13 cellular contexts compared by ENCODE assay signal in the genomic region with DNA sequence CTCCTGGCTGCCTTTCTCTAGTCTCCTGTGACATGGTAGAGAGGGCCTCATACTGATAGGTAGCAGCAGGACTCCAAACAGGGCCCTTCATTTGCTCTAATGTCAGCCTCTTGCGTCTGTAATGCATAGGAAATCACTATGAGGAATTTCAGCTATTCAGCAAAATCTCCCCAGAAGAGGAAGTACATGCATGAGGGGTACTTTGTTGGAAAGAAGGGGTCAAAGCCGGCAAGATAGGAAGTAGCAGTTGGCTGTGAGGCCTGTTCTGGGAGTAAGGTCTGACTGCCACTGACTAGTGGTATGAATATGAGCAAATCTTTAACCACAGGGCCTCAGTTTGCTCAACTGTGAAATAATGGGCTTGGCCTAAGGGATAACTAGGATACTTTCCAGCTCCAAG.
DNase-seq lines count a peak whose midpoint lies in the region; ATAC-seq, FAIRE-seq and TF ChIP-seq lines count a peak whose summit lies in the region.
"Had no signal": no experiment of that assay in that cellular context is flagged by ENCODE, and none has a peak within 500 bp of the region (broad histone marks: within the 10 kb centered on the region; RNA-seq: fewer than 3 reads in every experiment).

No MANE protein-coding gene starts in this region.

- no peak for DNase-seq in GM19239 (ENCODE audit: insufficient read length, low spot score)
- no peak for DNase-seq in K562 (ENCODE audit: extremely low read depth in 1 of 4, low spot score in 3 of 4)
- DNase-seq in activated CD8-positive, alpha-beta memory T cell treated with anti-CD3 and anti-CD28 coated beads, Interleukin-2, amount 50 U/mL, for 48 hours: no peak
- no peak for DNase-seq in MM.1S
- no peak for DNase-seq in activated CD4-positive, alpha-beta T cell treated with anti-CD3 and anti-CD28 coated beads for 4 hours
- DNase-seq: immature natural killer cell, naive B cell had no signal

- BruUV-seq in K562 (replicated peaks; lab: Mats Ljungman, UMichigan): no TSS peak

- TF ChIP-seq CTCF in K562 (IDR thresholded peaks at IDR 0.05 in 2 of 3, conservative IDR thresholded peaks at IDR 0.05 in 1 of 3; ENCODE audit: insufficient read depth in 2 of 3, low read depth in 1 of 3, low read length in 3 of 3): no peak
- TF ChIP-seq CTCF in MM.1S (IDR thresholded peaks at IDR 0.05; ENCODE audit: low read length): no peak

- no peaks in the 10 kb centered on the region for H4K20me1 ChIP-seq in K562 (replicated peaks; ENCODE audit: control insufficient read depth, insufficient read depth, low read length)
- H4K20me1 ChIP-seq in MM.1S (ENCODE audit: insufficient read depth, low read length): no peaks in the 10 kb centered on the region
- H4K20me1 ChIP-seq: BLaER1 treated with 17β-estradiol and CSF1 and Interleukin-3, amounts not matched to agents 10 nM and 100 nM had no signal

- ATAC-seq in HG03565 (IDR thresholded peaks at IDR 0.05; ENCODE audit: unreplicated experiment): peak; percentile 38
- no peak for ATAC-seq in K562
- no peak for ATAC-seq in HG03457 (IDR thresholded peaks at IDR 0.05; ENCODE audit: unreplicated experiment)
- ATAC-seq: SK-N-SH treated with all-trans-retinoic acid at 6 μM for 48 hours had no signal

- intact Hi-C loops in K562 (cut with micrococcal nuclease): no loop called here

- H3K9me3 ChIP-seq in K562 (replicated peaks; ENCODE audit: control insufficient read depth, insufficient read depth, low read depth, low read length) (no peaks in the 10 kb centered on the region), mesodermal cell (ENCODE audit: control insufficient read depth, low read length) (no peaks in the 10 kb centered on the region), MM.1S (replicated peaks; ENCODE audit: insufficient read depth, low read length) (no peaks in the 10 kb centered on the region)

- no peaks in the 10 kb centered on the region for H3F3A ChIP-seq in MM.1S (ENCODE audit: insufficient read depth, low read length)

- in situ Hi-C loops in K562 (cut with MboI): no loop called here

- no peak for TF ChIP-seq POLR2A in K562 (conservative IDR thresholded peaks at IDR 0.05)

- no peak overlapping the region for H2AFZ ChIP-seq in K562 (ENCODE audit: low read depth, low read length)
- no peak overlapping the region for H2AFZ ChIP-seq in MM.1S (ENCODE audit: low read length)

- no peak overlapping the region for H3K9ac ChIP-seq in K562 (ENCODE audit: insufficient read depth in 1 of 2, low read depth in 2 of 2, low read length in 2 of 2)
- H3K9ac ChIP-seq in MM.1S (ENCODE audit: low read length): no peak overlapping the region
- H3K9ac ChIP-seq: BLaER1 treated with 17β-estradiol and CSF1 and Interleukin-3, amounts not matched to agents 10 nM and 100 nM had no signal

- H3K27ac ChIP-seq in K562 (ENCODE audit: extremely low read depth, low read depth, low read length) (no peak overlapping the region), mesodermal cell (ENCODE audit: low read depth, low read length, severe bottlenecking) (peak overlapping the region; percentile 43), MM.1S (ENCODE audit: low read length) (no peak overlapping the region)
- H3K27ac ChIP-seq: BLaER1 treated with 17β-estradiol and CSF1 and Interleukin-3, amounts not matched to agents 10 nM and 100 nM; coronary artery had no signal

- 4% methylated on average over 2 of the region's 2 CpGs for WGBS in K562 (ENCODE audit: insufficient coverage, low coverage, missing lambda C conversion rate)
- WGBS in mesodermal cell (ENCODE audit: insufficient coverage in 2 of 2), 2 experiments: 32 to 83% methylated on average over 1 to 2 of the region's 2 CpGs

- POLR2A ChIA-PET in K562 (lab: Yijun Ruan, JAX): no interaction called here

- no peaks in the 10 kb centered on the region for H3K9me2 ChIP-seq in MM.1S (replicated peaks; ENCODE audit: insufficient read depth, low read length)

- H3K4me1 ChIP-seq in K562 (replicated peaks in 1 of 2; ENCODE audit: control insufficient read depth in 2 of 2, insufficient read depth in 2 of 2, low read length in 2 of 2) (no peaks in the 10 kb centered on the region), mesodermal cell (ENCODE audit: control insufficient read depth, insufficient read depth, low read length, poor library complexity, severe bottlenecking) (peaks cover 14% of the 10 kb centered on the region), MM.1S (ENCODE audit: low read length) (no peaks in the 10 kb centered on the region)

- H3K4me2 ChIP-seq in K562 (ENCODE audit: insufficient read depth, low read length) (no peak overlapping the region), MM.1S (ENCODE audit: low read depth, low read length) (no peak overlapping the region)

- no peaks in the 10 kb centered on the region for H3K36me3 ChIP-seq in K562 (ENCODE audit: control insufficient read depth, insufficient read depth, low read length)
- H3K36me3 ChIP-seq in mesodermal cell (ENCODE audit: control insufficient read depth, insufficient read depth, low read length): peaks cover 4% of the 10 kb centered on the region
- no peaks in the 10 kb centered on the region for H3K36me3 ChIP-seq in MM.1S (replicated peaks; ENCODE audit: insufficient read depth, low read length)

- CTCF ChIA-PET in K562 (lab: Yijun Ruan, JAX; ENCODE audit: low intra/inter-chr PET ratio): no interaction called here

- no peaks in the 10 kb centered on the region for H3K79me2 ChIP-seq in K562 (ENCODE audit: control insufficient read depth, insufficient read depth, low read length)
- 0 out of 2 replicates have a peak, but pooled peaks cover 16% of the 10 kb centered on the region for H3K79me2 ChIP-seq in MM.1S (ENCODE audit: low read length)

- H3K4me3 ChIP-seq in K562: no peak overlapping the region
- no peak overlapping the region for H3K4me3 ChIP-seq in mesodermal cell (ENCODE audit: extremely low read depth, insufficient read depth, low read length, poor library complexity, severe bottlenecking)
- H3K4me3 ChIP-seq in MM.1S (ENCODE audit: low read length): no peak overlapping the region
- H3K4me3 ChIP-seq: BLaER1 treated with 17β-estradiol and CSF1 and Interleukin-3, amounts not matched to agents 10 nM and 100 nM; coronary artery had no signal

- FAIRE-seq in GM19239 (lab: Jason Lieb, UNC) (peak; percentile 44), K562 (lab: Jason Lieb, UNC) (no peak)

- no peak for TF ChIP-seq EP300 in K562 (IDR thresholded peaks at IDR 0.05; ENCODE audit: low read length)

- H3K9me1 ChIP-seq in K562 (ENCODE audit: control insufficient read depth, insufficient read depth, low read length): no peaks in the 10 kb centered on the region

- TF ChIP-seq RAD21 in K562 (CRISPR knock-in tag; conservative IDR thresholded peaks at IDR 0.05 in 1 of 2, IDR thresholded peaks at IDR 0.05 in 1 of 2): no peak

- H3K27me3 ChIP-seq in K562 (ENCODE audit: control insufficient read depth in 2 of 2, insufficient read depth in 2 of 2, low read length in 2 of 2): no peaks in the 10 kb centered on the region
- H3K27me3 ChIP-seq in MM.1S (replicated peaks; ENCODE audit: insufficient read depth, low read length): no peaks in the 10 kb centered on the region
- H3K27me3 ChIP-seq: BLaER1 treated with 17β-estradiol and CSF1 and Interleukin-3, amounts not matched to agents 10 nM and 100 nM had no signal

TF ChIP-seq in K562, 482 proteins besides CTCF, POLR2A, EP300 and RAD21:
- TF ChIP-seq, protein P1, sequence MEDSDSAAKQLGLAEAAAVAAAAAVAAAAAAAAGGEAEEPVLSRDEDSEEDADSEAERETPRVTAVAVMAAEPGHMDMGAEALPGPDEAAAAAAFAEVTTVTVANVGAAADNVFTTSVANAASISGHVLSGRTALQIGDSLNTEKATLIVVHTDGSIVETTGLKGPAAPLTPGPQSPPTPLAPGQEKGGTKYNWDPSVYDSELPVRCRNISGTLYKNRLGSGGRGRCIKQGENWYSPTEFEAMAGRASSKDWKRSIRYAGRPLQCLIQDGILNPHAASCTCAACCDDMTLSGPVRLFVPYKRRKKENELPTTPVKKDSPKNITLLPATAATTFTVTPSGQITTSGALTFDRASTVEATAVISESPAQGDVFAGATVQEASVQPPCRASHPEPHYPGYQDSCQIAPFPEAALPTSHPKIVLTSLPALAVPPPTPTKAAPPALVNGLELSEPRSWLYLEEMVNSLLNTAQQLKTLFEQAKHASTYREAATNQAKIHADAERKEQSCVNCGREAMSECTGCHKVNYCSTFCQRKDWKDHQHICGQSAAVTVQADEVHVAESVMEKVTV (CRISPR knock-in tag; IDR thresholded peaks at IDR 0.05): no peak
- peak; percentile 37; the same call in 1 of the 2 replicates for TF ChIP-seq ZNF316 (IDR thresholded peaks at IDR 0.05)
